Comparison of ENCODE assay signal across 8 cellular contexts in the genomic region with DNA sequence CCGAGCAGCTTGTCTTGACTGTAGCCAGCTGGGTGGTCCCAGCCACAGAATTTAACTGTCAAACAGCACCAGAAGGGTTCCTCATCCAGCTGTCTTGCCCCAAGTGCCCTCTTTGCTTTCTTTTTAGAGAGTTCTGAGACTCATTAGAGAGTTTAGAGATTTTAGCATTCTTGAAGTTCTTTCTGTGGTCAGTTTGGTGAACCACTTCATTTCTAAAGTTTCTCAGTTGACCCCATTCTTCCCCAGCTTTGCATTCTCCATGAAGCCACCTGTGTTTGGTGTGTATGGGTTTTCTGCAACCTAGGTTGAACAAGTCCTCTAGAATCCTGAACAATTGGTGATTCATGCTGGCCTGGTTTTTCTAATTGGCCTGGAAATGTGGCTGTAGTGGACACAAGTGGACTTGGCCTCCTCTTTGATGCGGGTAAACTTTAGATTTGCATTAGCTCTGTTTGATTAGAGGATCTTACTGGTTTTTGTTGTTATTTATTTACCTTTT. TPM values are rescaled to one million over a fixed set of nuclear protein-coding genes. Genes with fewer than 3 reads are reported as not detected.
DNase-seq lines count a peak whose midpoint lies in the region; ATAC-seq, FAIRE-seq and TF ChIP-seq lines count a peak whose summit lies in the region.

No MANE protein-coding gene starts in this region.

- H3T11ph ChIP-seq in H9 (ENCODE audit: low read length): no peak overlapping the region

- H2BK20ac ChIP-seq in H9 (ENCODE audit: low read depth, low read length, poor library complexity, severe bottlenecking): no peak overlapping the region

- peaks cover 65 to 76% of the 10 kb centered on the region in 2 experiments for H3K4me1 Mint-ChIP-seq in H9

- no peak overlapping the region for H4K5ac ChIP-seq in H9 (ENCODE audit: insufficient read length, low read depth, low read length)

- no peak overlapping the region for H4K8ac ChIP-seq in H9 (replicated peaks; ENCODE audit: insufficient read length, low read depth, low read length)

- no peak overlapping the region for H3K4me2 ChIP-seq in H9 (ENCODE audit: insufficient read depth, insufficient read length, low read length)
- H3K4me2 ChIP-seq in MM.1S (ENCODE audit: low read depth, low read length): no peak overlapping the region

- H3K27ac ChIP-seq in H9 (ENCODE audit: insufficient read length, low read depth, low read length): peak overlapping the region; percentile 88
- no peak overlapping the region for H3K27ac ChIP-seq in MM.1S (ENCODE audit: low read length)
- peak overlapping the region in 3 of 4 donors; percentile 64 to 75 (median 71) for H3K27ac ChIP-seq in gastroesophageal sphincter
- H3K27ac ChIP-seq in foreskin keratinocyte: no peak overlapping the region

- no peaks in the 10 kb centered on the region for H3K23me2 ChIP-seq in H9 (ENCODE audit: insufficient read length, low read depth, low read length, poor library complexity, severe bottlenecking)

- no peak overlapping the region for H3K14ac ChIP-seq in H9 (ENCODE audit: insufficient read depth, low read length)

- no peak overlapping the region for H4K91ac ChIP-seq in H9 (ENCODE audit: insufficient read length, low read depth, low read length)

- H3K4ac ChIP-seq in H9 (ENCODE audit: low read depth, low read length): no peak overlapping the region

- peak overlapping the region; percentile 62 for H3K18ac ChIP-seq in H9 (ENCODE audit: insufficient read length, low read depth, low read length)

- H3K9ac ChIP-seq in H9 (ENCODE audit: extremely low read depth, insufficient read length, low read length) (no peak overlapping the region), MM.1S (ENCODE audit: low read length) (no peak overlapping the region)

- peaks cover 16% of the 10 kb centered on the region for H3F3A ChIP-seq in MM.1S (ENCODE audit: insufficient read depth, low read length)

- H3K4me3 ChIP-seq in MM.1S (ENCODE audit: low read length) (no peak overlapping the region), gastroesophageal sphincter (no peak overlapping the region)

- no peak overlapping the region for H2AK5ac ChIP-seq in H9 (ENCODE audit: insufficient read length, low read length)

- no peak for TF ChIP-seq EP300 in gastroesophageal sphincter (IDR thresholded peaks at IDR 0.05)

- H3K27me3 Mint-ChIP-seq in H9 (ENCODE audit: low read depth): no peaks in the 10 kb centered on the region

- H3K36me3 ChIP-seq in MM.1S (replicated peaks; ENCODE audit: insufficient read depth, low read length) (no peaks in the 10 kb centered on the region), gastroesophageal sphincter (no peaks in the 10 kb centered on the region)

- no peaks in the 10 kb centered on the region for H3K9me3 ChIP-seq in H9 (ENCODE audit: control insufficient read depth, low read depth, low read length)
- H3K9me3 ChIP-seq in MM.1S (replicated peaks; ENCODE audit: insufficient read depth, low read length): no peaks in the 10 kb centered on the region
- H3K9me3 ChIP-seq in gastroesophageal sphincter: no peaks in the 10 kb centered on the region

- no peaks in the 10 kb centered on the region for H3K79me1 ChIP-seq in H9 (ENCODE audit: insufficient read depth, low read depth, low read length, poor library complexity, severe bottlenecking)

- no peak overlapping the region for H3K56ac ChIP-seq in H9 (ENCODE audit: insufficient read length, low read depth, low read length)

- no peak overlapping the region for H2BK12ac ChIP-seq in H9 (ENCODE audit: insufficient read length, low read depth, low read length)

- ATAC-seq in gastroesophageal sphincter: no peak
- ATAC-seq in foreskin keratinocyte: no peak

- no peak overlapping the region for H2BK15ac ChIP-seq in H9 (ENCODE audit: low read depth, low read length)

- peak overlapping the region in 1 of 2 experiments; percentile 55; a peak in 2 of 5 replicates for H3K4me3 Mint-ChIP-seq in H9

- H3K27me3 ChIP-seq in H9 (ENCODE audit: insufficient read depth, low read length) (no peaks in the 10 kb centered on the region), MM.1S (replicated peaks; ENCODE audit: insufficient read depth, low read length) (peaks cover 79% of the 10 kb centered on the region), gastroesophageal sphincter (no peaks in the 10 kb centered on the region), foreskin keratinocyte (no peaks in the 10 kb centered on the region)

- peak overlapping the region; percentile 94 to 98 (median 95) for H3K27ac Mint-ChIP-seq in H9

- H3K9me2 ChIP-seq in MM.1S (replicated peaks; ENCODE audit: insufficient read depth, low read length): no peaks in the 10 kb centered on the region

- H2BK120ac ChIP-seq in H9 (ENCODE audit: low read depth, low read length, poor library complexity, severe bottlenecking): no peak overlapping the region

- TF ChIP-seq CTCF in GM13976 (IDR thresholded peaks at IDR 0.05; ENCODE audit: borderline replicate concordance, control extremely low read depth, extremely low read depth, insufficient read depth, missing control alignments) (no peak), H9 (conservative IDR thresholded peaks at IDR 0.05) (no peak), MM.1S (IDR thresholded peaks at IDR 0.05; ENCODE audit: low read length) (no peak), gastroesophageal sphincter (IDR thresholded peaks at IDR 0.05) (no peak), foreskin keratinocyte (conservative IDR thresholded peaks at IDR 0.05) (no peak)

- no peak for TF ChIP-seq POLR2A in gastroesophageal sphincter (IDR thresholded peaks at IDR 0.05)

- H4K20me1 ChIP-seq in H9 (ENCODE audit: control insufficient read depth, insufficient read depth, insufficient read length) (no peaks in the 10 kb centered on the region), MM.1S (ENCODE audit: insufficient read depth, low read length) (peaks cover 7% of the 10 kb centered on the region; the same call in 1 of the 2 replicates)

- peaks cover 18% of the 10 kb centered on the region for H3K79me2 ChIP-seq in H9 (ENCODE audit: insufficient read depth, low read length)
- H3K79me2 ChIP-seq in MM.1S (ENCODE audit: low read length): no peaks in the 10 kb centered on the region

- H2BK5ac ChIP-seq in H9 (ENCODE audit: insufficient read length, low read length): no peak overlapping the region

- no CpG with 5 or more reads among the region's 2 CpGs for whole genome bisulfite sequencing in H9 (ENCODE audit: extremely low coverage, insufficient read length, low lambda C conversion rate)
- WGBS in gastroesophageal sphincter (ENCODE audit: low coverage in 1 of 2), 2 donors: 100% methylated on average over 1 to 2 of the region's 2 CpGs

- H3K9me3 Mint-ChIP-seq in H9: no peaks in the 10 kb centered on the region

- H2AFZ ChIP-seq in H9 (ENCODE audit: low read length) (no peak overlapping the region), MM.1S (ENCODE audit: low read length) (no peak overlapping the region)

- in situ Hi-C loops in GM13976 (cut with MboI; ENCODE audit: low sequenced_read_pairs, unreplicated experiment): no loop called here

- DNase-seq in GM13976 (ENCODE audit: low spot score) (peak; percentile 52), H9 (no peak), MM.1S (peak; percentile 88), urothelium cell line (ENCODE audit: low spot score) (peak; percentile 75), foreskin keratinocyte (no peak), T1000 (lab: John Stamatoyannopoulos, UW) (no peak), NOMO-1 (lab: John Stamatoyannopoulos, UW; ENCODE audit: unreplicated experiment in 2 of 2) (no peak)

- H3K4me1 ChIP-seq in H9 (ENCODE audit: insufficient read depth, low read length) (peaks cover 31% of the 10 kb centered on the region), MM.1S (ENCODE audit: low read length) (peaks cover 19% of the 10 kb centered on the region), gastroesophageal sphincter (peaks cover 5 to 100% (median 57%) of the 10 kb centered on the region in 3 donors), foreskin keratinocyte (peaks cover 16% of the 10 kb centered on the region)

- FAIRE-seq in urothelium cell line (lab: Jason Lieb, UNC): no peak

- peaks cover 0 to 5% (median 0%) of the 10 kb centered on the region in 3 experiments; a peak in 3 of 7 replicates for H3K36me3 Mint-ChIP-seq in H9 (ENCODE audit: insufficient read depth in 1 of 3, low read depth in 3 of 3)

- no peak overlapping the region for H3K23ac ChIP-seq in H9 (ENCODE audit: insufficient read length, low read depth, low read length)

RNA-seq across cellular contexts. Expression of gene FLNB, which starts 33.7 kb away (rescaled TPM):
- total RNA-seq in H9 (2021) (75.8 and 83.4 TPM in 2 replicates), gastroesophageal sphincter (100 to 1,000 TPM in 1 of 4 donors, 10 to 100 TPM in 3; 60.2 to 138 (median 96.2) TPM), foreskin keratinocyte (399 and 593 TPM in 2 replicates)
- polyA plus RNA-seq in foreskin keratinocyte: 317 and 485 TPM in 2 replicates

Comparison
In these comparisons a context has a peak if more than half of its experiments do, and no peak if none do; other contexts are left out.
1. DNase-seq: peak in GM13976 (single experiment), MM.1S (single experiment) and urothelium cell line (single experiment); none in H9 (single experiment), foreskin keratinocyte (0 of 2), T1000 (single experiment) and NOMO-1 (0 of 2).
2. H3K27ac ChIP-seq: peak in H9 (single experiment) and gastroesophageal sphincter (3 of 4); none in MM.1S (single experiment) and foreskin keratinocyte (single experiment).